1 cellular context compared by ENCODE assay signal in the genomic region with DNA sequence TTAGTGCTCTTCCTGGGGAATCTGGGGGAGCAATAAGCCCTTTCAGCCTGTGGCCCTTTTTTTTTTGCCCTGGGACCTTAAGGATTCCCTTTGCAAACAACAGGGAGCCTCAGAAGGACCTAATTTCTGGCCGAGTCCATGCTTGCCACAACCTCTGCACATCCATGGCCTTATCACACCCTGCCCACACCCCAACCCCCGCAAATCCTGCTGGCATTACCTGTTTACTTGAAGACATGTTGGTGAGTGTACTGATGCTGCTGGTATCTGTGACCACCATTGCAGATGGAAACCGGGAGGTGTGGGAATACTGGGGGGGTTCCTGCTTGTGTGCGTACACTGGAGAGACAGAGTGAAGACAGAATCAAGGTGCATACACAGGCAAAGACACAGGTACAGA.
TF ChIP-seq lines count a peak whose summit lies in the region.

No MANE protein-coding gene starts in this region.

TF ChIP-seq in HepG2, 621 proteins besides CTCF, POLR2A, EP300 and RAD21:
- TF ChIP-seq HMG20A (CRISPR knock-in tag; IDR thresholded peaks at IDR 0.05; ENCODE audit: borderline replicate concordance) (no peak), ZNF512 (CRISPR knock-in tag; IDR thresholded peaks at IDR 0.05) (no peak), XRCC5 (optimal IDR thresholded peaks at IDR 0.05; ENCODE audit: low read length) (no peak), ZNF263 (CRISPR knock-in tag; IDR thresholded peaks at IDR 0.05) (no peak), HNF1B (CRISPR knock-in tag; IDR thresholded peaks at IDR 0.05) (no peak), TEF (CRISPR knock-in tag; IDR thresholded peaks at IDR 0.05) (no peak), ZNF318 (CRISPR knock-in tag; IDR thresholded peaks at IDR 0.05) (no peak), LBX2 (CRISPR knock-in tag; IDR thresholded peaks at IDR 0.05; ENCODE audit: borderline replicate concordance) (no peak), ZNF335 (CRISPR knock-in tag; IDR thresholded peaks at IDR 0.05) (no peak), ZNF740 (CRISPR knock-in tag; IDR thresholded peaks at IDR 0.05) (no peak)
